Comparison of ENCODE assay signal across 8 cellular contexts in genomic region chr1:21337931-21338567, GRCh38. TPM values are rescaled to one million over a fixed set of nuclear protein-coding genes. Genes with fewer than 3 reads are reported as not detected.
DNase-seq lines count a peak whose midpoint lies in the region; ATAC-seq and TF ChIP-seq lines count a peak whose summit lies in the region.

No MANE protein-coding gene starts in this region.

- no peak overlapping the region for H3K4me3 Mint-ChIP-seq in nephron

- peaks cover 25% of the 10 kb centered on the region for H3K27me3 Mint-ChIP-seq in nephron (ENCODE audit: low read depth)

- peak overlapping the region; percentile 59 to 78 (median 74) for H3K27ac Mint-ChIP-seq in nephron

- TF ChIP-seq CTCF in C4-2B (conservative IDR thresholded peaks at IDR 0.05), result no peak
- no peak for TF ChIP-seq CTCF in nephron (IDR thresholded peaks at IDR 0.05; ENCODE audit: unreplicated experiment in 3 of 3)

- ATAC-seq in HG03159 (IDR thresholded peaks at IDR 0.05; ENCODE audit: unreplicated experiment) (no peak), GM18517 (IDR thresholded peaks at IDR 0.05; ENCODE audit: unreplicated experiment) (no peak)

- H3K9me3 Mint-ChIP-seq in nephron, result no peaks in the 10 kb centered on the region

- peaks cover 74% of the 10 kb centered on the region for H3K4me1 Mint-ChIP-seq in nephron

- no peaks in the 10 kb centered on the region for H3K36me3 Mint-ChIP-seq in nephron (ENCODE audit: low read depth)

- DNase-seq in NCI-H2029 treated with DMSO at 0.1 percent for 48 hours (lab: John Stamatoyannopoulos, UW), result peak; percentile 68
- DNase-seq in dermis blood vessel endothelial cell, result peak; percentile 75
- DNase-seq in NCI-H69 (lab: John Stamatoyannopoulos, UW), result no peak
- DNase-seq in foreskin melanocyte, result no peak

- H3K27ac ChIP-seq in C4-2B, result peak overlapping the region; percentile 72

RNA-seq across cellular contexts. Expression of gene ECE1, which starts 47.8 kb away (rescaled TPM):
- 223 and 442 TPM in 2 replicates for total RNA-seq in dermis blood vessel endothelial cell

Comparison
In these comparisons a context has a peak if more than half of its experiments do, and no peak if none do; other contexts are left out.
1. DNase-seq: peak in NCI-H2029 treated with DMSO at 0.1 percent for 48 hours (single experiment) and dermis blood vessel endothelial cell (single experiment); none in NCI-H69 (single experiment) and foreskin melanocyte (single experiment).